1 cellular context compared by ENCODE assay signal in genomic region chr1:43952731-43953350, GRCh38.
TF ChIP-seq lines count a peak whose summit lies in the region.

No MANE protein-coding gene starts in this region.

TF ChIP-seq in HEK293, 187 proteins besides CTCF, POLR2A, EP300 and RAD21 (continued from another document):
- TF ChIP-seq, protein P1, sequence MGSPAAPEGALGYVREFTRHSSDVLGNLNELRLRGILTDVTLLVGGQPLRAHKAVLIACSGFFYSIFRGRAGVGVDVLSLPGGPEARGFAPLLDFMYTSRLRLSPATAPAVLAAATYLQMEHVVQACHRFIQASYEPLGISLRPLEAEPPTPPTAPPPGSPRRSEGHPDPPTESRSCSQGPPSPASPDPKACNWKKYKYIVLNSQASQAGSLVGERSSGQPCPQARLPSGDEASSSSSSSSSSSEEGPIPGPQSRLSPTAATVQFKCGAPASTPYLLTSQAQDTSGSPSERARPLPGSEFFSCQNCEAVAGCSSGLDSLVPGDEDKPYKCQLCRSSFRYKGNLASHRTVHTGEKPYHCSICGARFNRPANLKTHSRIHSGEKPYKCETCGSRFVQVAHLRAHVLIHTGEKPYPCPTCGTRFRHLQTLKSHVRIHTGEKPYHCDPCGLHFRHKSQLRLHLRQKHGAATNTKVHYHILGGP (tag by site-specific recombination; IDR thresholded peaks at IDR 0.05): no peak
- no peak for TF ChIP-seq ZNF37A (tag by site-specific recombination; IDR thresholded peaks at IDR 0.05)
- TF ChIP-seq ZNF114 (tag by site-specific recombination; IDR thresholded peaks at IDR 0.05): no peak
- no peak for TF ChIP-seq ZNF555 (tag by site-specific recombination; conservative IDR thresholded peaks at IDR 0.05)
- TF ChIP-seq ZFHX2 (tag by site-specific recombination; conservative IDR thresholded peaks at IDR 0.05): peak; percentile 38; the same call in 1 of the 2 replicates
- no peak for TF ChIP-seq OSR2 (tag by site-specific recombination; IDR thresholded peaks at IDR 0.05)
- TF ChIP-seq HOXC10 (CRISPR knock-in tag; IDR thresholded peaks at IDR 0.05): no peak
- TF ChIP-seq, protein P2, sequence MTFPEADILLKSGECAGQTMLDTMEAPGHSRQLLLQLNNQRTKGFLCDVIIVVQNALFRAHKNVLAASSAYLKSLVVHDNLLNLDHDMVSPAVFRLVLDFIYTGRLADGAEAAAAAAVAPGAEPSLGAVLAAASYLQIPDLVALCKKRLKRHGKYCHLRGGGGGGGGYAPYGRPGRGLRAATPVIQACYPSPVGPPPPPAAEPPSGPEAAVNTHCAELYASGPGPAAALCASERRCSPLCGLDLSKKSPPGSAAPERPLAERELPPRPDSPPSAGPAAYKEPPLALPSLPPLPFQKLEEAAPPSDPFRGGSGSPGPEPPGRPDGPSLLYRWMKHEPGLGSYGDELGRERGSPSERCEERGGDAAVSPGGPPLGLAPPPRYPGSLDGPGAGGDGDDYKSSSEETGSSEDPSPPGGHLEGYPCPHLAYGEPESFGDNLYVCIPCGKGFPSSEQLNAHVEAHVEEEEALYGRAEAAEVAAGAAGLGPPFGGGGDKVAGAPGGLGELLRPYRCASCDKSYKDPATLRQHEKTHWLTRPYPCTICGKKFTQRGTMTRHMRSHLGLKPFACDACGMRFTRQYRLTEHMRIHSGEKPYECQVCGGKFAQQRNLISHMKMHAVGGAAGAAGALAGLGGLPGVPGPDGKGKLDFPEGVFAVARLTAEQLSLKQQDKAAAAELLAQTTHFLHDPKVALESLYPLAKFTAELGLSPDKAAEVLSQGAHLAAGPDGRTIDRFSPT (tag by site-specific recombination; IDR thresholded peaks at IDR 0.05): no peak
- no peak for TF ChIP-seq ZNF518A (tag by site-specific recombination; conservative IDR thresholded peaks at IDR 0.05; ENCODE audit: low read depth)
- TF ChIP-seq YY2 (tag by site-specific recombination; IDR thresholded peaks at IDR 0.05): no peak
- TF ChIP-seq ZNF2 (tag by site-specific recombination; IDR thresholded peaks at IDR 0.05): no peak
